8 cellular contexts compared by ENCODE assay signal in genomic region chr9:128420060-128420650, GRCh38. TPM values are rescaled to one million over a fixed set of nuclear protein-coding genes. Genes with fewer than 3 reads are reported as not detected.
DNase-seq lines count a peak whose midpoint lies in the region; ATAC-seq and TF ChIP-seq lines count a peak whose summit lies in the region.

No MANE protein-coding gene starts in this region.

- DNase-seq in AG08395 (ENCODE audit: low spot score) (peak; percentile 86), NOMO-1 treated with DMSO at 0.1 percent for 48 hours (lab: John Stamatoyannopoulos, UW; ENCODE audit: unreplicated experiment) (peak; percentile 69), activated T-cell treated with anti-CD3 and anti-CD28 coated beads for 24 hours (ENCODE audit: low read depth) (peak; percentile 48), epithelial cell of proximal tubule (ENCODE audit: low read depth) (no peak)
- DNase-seq in stimulated activated CD8-positive, alpha-beta memory T cell treated with anti-CD3 and anti-CD28 coated beads, Interleukin-7, amount 100 ng/mL, for 24 hours (ENCODE audit: low read depth): peak; percentile 31

- peak; percentile 74 for TF ChIP-seq CTCF in epithelial cell of proximal tubule (conservative IDR thresholded peaks at IDR 0.05; ENCODE audit: low read depth, low read length)

- ATAC-seq in GM18861 (IDR thresholded peaks at IDR 0.05; ENCODE audit: unreplicated experiment): peak; percentile 59
- peak; percentile 63 for ATAC-seq in HG03139 (IDR thresholded peaks at IDR 0.05; ENCODE audit: unreplicated experiment)

- no peaks in the 10 kb centered on the region for H3K9me3 ChIP-seq in mucosa of stomach (ENCODE audit: control insufficient read depth, low read length)

- peaks cover 13% of the 10 kb centered on the region for H3K4me1 ChIP-seq in mucosa of stomach (ENCODE audit: control insufficient read depth, insufficient read depth, low read length)

- peaks cover 36% of the 10 kb centered on the region for H3K27me3 ChIP-seq in mucosa of stomach (ENCODE audit: control insufficient read depth, insufficient read depth, low read length)

- no peaks in the 10 kb centered on the region for H3K36me3 ChIP-seq in mucosa of stomach (ENCODE audit: control insufficient read depth, insufficient read depth, low read length)

- peak overlapping the region; percentile 47 for H3K9ac ChIP-seq in mucosa of stomach (ENCODE audit: low read length)

- H3K4me3 ChIP-seq in epithelial cell of proximal tubule (ENCODE audit: low read depth, low read length): peak overlapping the region; percentile 81
- peak overlapping the region; percentile 25 for H3K4me3 ChIP-seq in mucosa of stomach (ENCODE audit: low read length)

RNA-seq across cellular contexts. Expression of gene CERCAM, which starts 0.5 kb away (rescaled TPM):
- total RNA-seq in epithelial cell of proximal tubule: 49.1 and 55.7 TPM in 2 replicates

RNA-seq across cellular contexts. Expression of gene ODF2, which starts 35.7 kb away (rescaled TPM):
- total RNA-seq in epithelial cell of proximal tubule: 32.6 and 38.2 TPM in 2 replicates

RNA-seq across cellular contexts. Expression of gene URM1, which starts 49.0 kb away (rescaled TPM):
- total RNA-seq in epithelial cell of proximal tubule: 39.4 and 52.1 TPM in 2 replicates
